ENCODE assay signal across 2 cellular contexts in genomic region chr7:101235522-101235921, GRCh38.
TF ChIP-seq lines count a peak whose summit lies in the region.

No MANE protein-coding gene starts in this region.

TF ChIP-seq in IMR-90, 13 proteins besides CTCF, POLR2A, EP300 and RAD21:
- TF ChIP-seq CEBPB (IDR thresholded peaks at IDR 0.05; ENCODE audit: low read depth, low read length) = no peak
- no peak for TF ChIP-seq FOS (IDR thresholded peaks at IDR 0.05; ENCODE audit: low read depth, low read length)
- no peak for TF ChIP-seq RFX5 (IDR thresholded peaks at IDR 0.05; ENCODE audit: low read depth, low read length)
- no peak for TF ChIP-seq MXI1 (IDR thresholded peaks at IDR 0.05; ENCODE audit: borderline replicate concordance, low read depth, low read length)
- no peak for TF ChIP-seq ELK1 (IDR thresholded peaks at IDR 0.05; ENCODE audit: borderline replicate concordance, low read depth, low read length)
- no peak for TF ChIP-seq RCOR1 (IDR thresholded peaks at IDR 0.05; ENCODE audit: insufficient replicate concordance, low read length)
- TF ChIP-seq USF2 (IDR thresholded peaks at IDR 0.05; ENCODE audit: low read depth, low read length) = no peak
- no peak for TF ChIP-seq NFE2L2 (IDR thresholded peaks at IDR 0.05; ENCODE audit: low read depth, low read length)
- no peak for TF ChIP-seq SMC3 (IDR thresholded peaks at IDR 0.05; ENCODE audit: low read depth, low read length)
- no peak for TF ChIP-seq MAZ (IDR thresholded peaks at IDR 0.05; ENCODE audit: borderline replicate concordance, low read depth, low read length)
- TF ChIP-seq MAFK (IDR thresholded peaks at IDR 0.05; ENCODE audit: low read depth, low read length) = no peak
- TF ChIP-seq CHD1 (IDR thresholded peaks at IDR 0.05; ENCODE audit: low read depth, low read length) = no peak
- no peak for TF ChIP-seq BHLHE40 (IDR thresholded peaks at IDR 0.05; ENCODE audit: low read depth, low read length)

TF ChIP-seq in H1, 55 proteins besides CTCF, POLR2A, EP300 and RAD21:
- no peak for TF ChIP-seq NANOG (IDR thresholded peaks at IDR 0.05; ENCODE audit: insufficient read depth, low read depth, low read length, poor library complexity, severe bottlenecking)
- no peak for TF ChIP-seq FOSL1 (IDR thresholded peaks at IDR 0.05; ENCODE audit: insufficient read depth, low read depth, low read length)
- no peak for TF ChIP-seq CBX5 (IDR thresholded peaks at IDR 0.05; ENCODE audit: low read depth, low read length)
- no peak for TF ChIP-seq YY1 (IDR thresholded peaks at IDR 0.05; ENCODE audit: low read depth, low read length)
- no peak for TF ChIP-seq TEAD4 (IDR thresholded peaks at IDR 0.05; ENCODE audit: low read depth, low read length)
- no peak for TF ChIP-seq EGR1 (IDR thresholded peaks at IDR 0.05; ENCODE audit: borderline replicate concordance, low read depth, low read length)
TF ChIP-seq in H1: peak in this region for 0.
